ENCODE assay signal across 8 cellular contexts in the genomic region with DNA sequence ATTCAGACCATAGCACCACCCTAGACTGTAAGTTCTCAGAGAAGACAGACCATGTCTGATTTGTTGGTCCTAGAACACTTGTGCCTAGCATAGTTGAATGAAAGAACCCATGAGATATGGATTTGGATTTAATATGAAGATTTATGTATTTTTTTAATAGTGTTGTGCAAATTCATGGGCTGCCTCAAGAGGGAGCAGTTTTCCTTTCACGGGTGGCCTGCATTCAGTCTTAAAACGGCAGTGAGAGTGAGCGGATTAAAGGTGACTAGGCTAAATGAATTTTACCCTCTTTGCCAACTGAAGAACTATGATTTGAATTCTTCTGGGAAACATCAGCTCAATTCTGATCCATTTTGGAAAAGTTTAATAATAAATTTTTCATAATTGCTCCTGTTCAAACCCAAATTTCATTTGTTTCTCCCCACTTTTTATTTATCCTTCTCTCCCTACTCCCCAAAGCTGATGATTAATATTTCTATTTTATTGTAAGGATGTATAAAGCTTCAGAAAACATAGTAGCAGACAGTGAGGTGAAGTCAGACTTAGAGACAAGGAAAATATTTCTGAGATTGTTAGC.
DNase-seq lines count a peak whose midpoint lies in the region; ATAC-seq and TF ChIP-seq lines count a peak whose summit lies in the region.

No MANE protein-coding gene starts in this region.

- no peaks in the 10 kb centered on the region for H4K20me1 ChIP-seq in GM23338 (replicated peaks; ENCODE audit: insufficient read depth)

- H3K4me2 ChIP-seq in GM23338 (no peak overlapping the region), mesendoderm (ENCODE audit: low read length) (no peak overlapping the region)

- H3K4ac ChIP-seq in mesendoderm (ENCODE audit: low read depth, low read length), result no peak overlapping the region

- H2BK120ac ChIP-seq in mesendoderm (ENCODE audit: low read depth, low read length), result no peak overlapping the region

- H2BK5ac ChIP-seq in mesendoderm (ENCODE audit: low read length), result no peak overlapping the region

- POLR2A ChIA-PET in activated CD8-positive, alpha-beta T cell treated with anti-CD3 and anti-CD28 coated beads, Interleukin-2, amount 10 ng/mL, durations not matched to agents 7 days and 5 days (lab: Charles Lee), result no interaction called here

- intact Hi-C loops in heart left ventricle (cut with DNase I) (no loop called here), cardiac septum (cut with DNase I) (no loop called here)

- no peak for ATAC-seq in heart left ventricle
- no peak; the same call in 1 of the 3 replicates for ATAC-seq in GM23338
- ATAC-seq in activated CD8-positive, alpha-beta T cell treated with anti-CD3 and anti-CD28 coated beads, Interleukin-2, amount 10 ng/mL, durations not matched to agents 7 days and 5 days, result no peak
- ATAC-seq in HG02884 (IDR thresholded peaks at IDR 0.05; ENCODE audit: unreplicated experiment), result no peak

- CTCF ChIA-PET in activated CD8-positive, alpha-beta T cell treated with anti-CD3 and anti-CD28 coated beads, Interleukin-2, amount 10 ng/mL, durations not matched to agents 7 days and 5 days (lab: Charles Lee), result interaction anchor here (0.8 to 1.1 kb wide), 3 partner anchors 10 to 27 kb away, joined by 3 to 6 read pairs (median 4); no protein-coding TSS in a partner anchor

- no peak overlapping the region for H3K18ac ChIP-seq in mesendoderm (ENCODE audit: low read length)

- H3K9me3 ChIP-seq in heart left ventricle, result peaks cover 0 to 6% (median 0%) of the 10 kb centered on the region in 12 donors

- DNase-seq in heart left ventricle, result no peak
- DNase-seq in cardiac septum (ENCODE audit: low spot score), result no peak
- peak; percentile 48 for DNase-seq in GM23338 (ENCODE audit: low spot score)
- DNase-seq in NB4 (ENCODE audit: low read depth), result peak; percentile 43
- DNase-seq in activated CD8-positive, alpha-beta T cell treated with anti-CD3 and anti-CD28 coated beads, Interleukin-2, amount 10 ng/mL, durations not matched to agents 7 days and 5 days, result peak; percentile 35
- DNase-seq in mesendoderm, result peak; percentile 35
- DNase-seq in GOT3 (lab: John Stamatoyannopoulos, UW), result no peak

- H3K9me3 Mint-ChIP-seq in GM23338, result no peaks in the 10 kb centered on the region
- no peaks in the 10 kb centered on the region for H3K9me3 Mint-ChIP-seq in activated CD8-positive, alpha-beta T cell treated with anti-CD3 and anti-CD28 coated beads, Interleukin-2, amount 10 ng/mL, durations not matched to agents 7 days and 5 days (ENCODE audit: insufficient read depth)

- no peaks in the 10 kb centered on the region for H3K27me3 ChIP-seq in heart left ventricle
- H3K27me3 ChIP-seq in GM23338 (ENCODE audit: insufficient read depth), result no peaks in the 10 kb centered on the region
- H3K27me3 ChIP-seq in mesendoderm (ENCODE audit: insufficient read depth, low read length, poor library complexity), result no peaks in the 10 kb centered on the region

- H3K27ac Mint-ChIP-seq in GM23338, result no peak overlapping the region; the same call in none of the 2 replicates
- no peak overlapping the region for H3K27ac Mint-ChIP-seq in activated CD8-positive, alpha-beta T cell treated with anti-CD3 and anti-CD28 coated beads, Interleukin-2, amount 10 ng/mL, durations not matched to agents 7 days and 5 days

- H3K36me3 Mint-ChIP-seq in GM23338 (ENCODE audit: low read depth), result no peaks in the 10 kb centered on the region
- no peaks in the 10 kb centered on the region for H3K36me3 Mint-ChIP-seq in activated CD8-positive, alpha-beta T cell treated with anti-CD3 and anti-CD28 coated beads, Interleukin-2, amount 10 ng/mL, durations not matched to agents 7 days and 5 days (ENCODE audit: low read depth)

- H3K4me3 ChIP-seq in heart left ventricle, result no peak overlapping the region
- no peak overlapping the region for H3K4me3 ChIP-seq in GM23338
- H3K4me3 ChIP-seq in NB4 (ENCODE audit: low read depth, low read length), result no peak overlapping the region
- no peak overlapping the region for H3K4me3 ChIP-seq in mesendoderm (ENCODE audit: low read length)

- H3K9ac ChIP-seq in mesendoderm (ENCODE audit: low read length), result no peak overlapping the region

- H3K79me1 ChIP-seq in mesendoderm (ENCODE audit: low read length), result no peaks in the 10 kb centered on the region

- H3K4me3 Mint-ChIP-seq in GM23338, result no peak overlapping the region
- no peak overlapping the region for H3K4me3 Mint-ChIP-seq in activated CD8-positive, alpha-beta T cell treated with anti-CD3 and anti-CD28 coated beads, Interleukin-2, amount 10 ng/mL, durations not matched to agents 7 days and 5 days

- H3K23ac ChIP-seq in mesendoderm (ENCODE audit: low read length), result no peak overlapping the region

- H3K9me2 ChIP-seq in GM23338 (ENCODE audit: insufficient read depth), result no peaks in the 10 kb centered on the region

- no peak overlapping the region for H2AFZ ChIP-seq in GM23338

- H3K36me3 ChIP-seq in heart left ventricle (no peaks in the 10 kb centered on the region), GM23338 (ENCODE audit: insufficient read depth) (no peaks in the 10 kb centered on the region), mesendoderm (ENCODE audit: control insufficient read depth, insufficient read depth, low read length) (no peaks in the 10 kb centered on the region)

- no peak overlapping the region for H3K27ac ChIP-seq in heart left ventricle
- H3K27ac ChIP-seq in GM23338 (ENCODE audit: low read depth), result no peak overlapping the region
- H3K27ac ChIP-seq in mesendoderm (ENCODE audit: low read depth, low read length), result no peak overlapping the region

- TF ChIP-seq CTCF in heart left ventricle (IDR thresholded peaks at IDR 0.05) (peak in 9 of 12 donors; percentile 15 to 50 (median 40)), GM23338 (conservative IDR thresholded peaks at IDR 0.05; ENCODE audit: low read depth in 2 of 2) (peak; percentile 74 to 78), NB4 (IDR thresholded peaks at IDR 0.05; ENCODE audit: low read depth, low read length) (peak; percentile 49)

- H2BK15ac ChIP-seq in mesendoderm (replicated peaks; ENCODE audit: low read depth), result no peak overlapping the region

- peaks cover 24% of the 10 kb centered on the region for H3K4me1 Mint-ChIP-seq in GM23338
- H3K4me1 Mint-ChIP-seq in activated CD8-positive, alpha-beta T cell treated with anti-CD3 and anti-CD28 coated beads, Interleukin-2, amount 10 ng/mL, durations not matched to agents 7 days and 5 days (ENCODE audit: low read depth), result no peaks in the 10 kb centered on the region

- H3K79me2 ChIP-seq in GM23338 (replicated peaks; ENCODE audit: insufficient read depth) (no peaks in the 10 kb centered on the region), mesendoderm (ENCODE audit: control insufficient read depth, insufficient read depth, low read length) (no peaks in the 10 kb centered on the region)

- H3K4me1 ChIP-seq in heart left ventricle, result no peaks in the 10 kb centered on the region
- peaks cover 23% of the 10 kb centered on the region for H3K4me1 ChIP-seq in GM23338 (ENCODE audit: insufficient read depth)
- no peaks in the 10 kb centered on the region for H3K4me1 ChIP-seq in mesendoderm (ENCODE audit: control insufficient read depth, low read depth, low read length)

- H2AK5ac ChIP-seq in mesendoderm (ENCODE audit: low read length), result no peak overlapping the region

- no peaks in the 10 kb centered on the region for H3F3A ChIP-seq in GM23338 (replicated peaks; ENCODE audit: low read depth)

- WGBS in heart left ventricle, 4 donors, result 39 to 49% (median 43%) methylated on average over 3 of the region's 3 CpGs
- WGBS in mesendoderm (ENCODE audit: extremely low coverage, insufficient coverage, low lambda C conversion rate), result no CpG with 5 or more reads among the region's 3 CpGs

- no peak overlapping the region for H3K56ac ChIP-seq in mesendoderm (ENCODE audit: low read length)

- H4K8ac ChIP-seq in mesendoderm (ENCODE audit: low read depth, low read length), result no peak overlapping the region

- TF ChIP-seq POLR2A in heart left ventricle (IDR thresholded peaks at IDR 0.05) (no peak), NB4 (IDR thresholded peaks at IDR 0.05; ENCODE audit: extremely low read depth, insufficient read length) (no peak)

- H4K5ac ChIP-seq in mesendoderm (ENCODE audit: low read length), result no peak overlapping the region

- H3K27me3 Mint-ChIP-seq in GM23338 (ENCODE audit: insufficient read depth, low read depth, poor library complexity), result no peaks in the 10 kb centered on the region
- H3K27me3 Mint-ChIP-seq in activated CD8-positive, alpha-beta T cell treated with anti-CD3 and anti-CD28 coated beads, Interleukin-2, amount 10 ng/mL, durations not matched to agents 7 days and 5 days (ENCODE audit: low read depth), result peaks cover under 1% of the 10 kb centered on the region

TF ChIP-seq in GM23338, 12 proteins besides CTCF, POLR2A, EP300 and RAD21 (continues in another document):
- no peak for TF ChIP-seq POLR2AphosphoS5 (IDR thresholded peaks at IDR 0.05; ENCODE audit: low read depth)
- TF ChIP-seq, protein P1, sequence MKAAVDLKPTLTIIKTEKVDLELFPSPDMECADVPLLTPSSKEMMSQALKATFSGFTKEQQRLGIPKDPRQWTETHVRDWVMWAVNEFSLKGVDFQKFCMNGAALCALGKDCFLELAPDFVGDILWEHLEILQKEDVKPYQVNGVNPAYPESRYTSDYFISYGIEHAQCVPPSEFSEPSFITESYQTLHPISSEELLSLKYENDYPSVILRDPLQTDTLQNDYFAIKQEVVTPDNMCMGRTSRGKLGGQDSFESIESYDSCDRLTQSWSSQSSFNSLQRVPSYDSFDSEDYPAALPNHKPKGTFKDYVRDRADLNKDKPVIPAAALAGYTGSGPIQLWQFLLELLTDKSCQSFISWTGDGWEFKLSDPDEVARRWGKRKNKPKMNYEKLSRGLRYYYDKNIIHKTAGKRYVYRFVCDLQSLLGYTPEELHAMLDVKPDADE (IDR thresholded peaks at IDR 0.05), result no peak
- TF ChIP-seq CREB1 (CRISPR knock-in tag; IDR thresholded peaks at IDR 0.05; ENCODE audit: low read depth), result no peak
- no peak for TF ChIP-seq ZNF114 (CRISPR knock-in tag; IDR thresholded peaks at IDR 0.05)
- TF ChIP-seq ZNF331 (CRISPR knock-in tag; IDR thresholded peaks at IDR 0.05; ENCODE audit: low read depth), result no peak

Comparison
In these comparisons a context has a peak if more than half of its experiments do, and no peak if none do; other contexts are left out.
1. DNase-seq: peak in GM23338 (single experiment), NB4 (single experiment), activated CD8-positive, alpha-beta T cell treated with anti-CD3 and anti-CD28 coated beads, Interleukin-2, amount 10 ng/mL, durations not matched to agents 7 days and 5 days (single experiment) and mesendoderm (single experiment); none in heart left ventricle (0 of 5), cardiac septum (single experiment) and GOT3 (single experiment).
2. Peak in every context shown above with its lines, with median percentiles within 50 percentile points of each other: CTCF ChIP-seq.